Comparison of ENCODE assay signal across 32 cellular contexts in genomic region chr6:53932502-53932901, GRCh38.
"Had no signal": no experiment of that assay in that cellular context is flagged by ENCODE, and none has a peak within 500 bp of the region (broad histone marks: within the 10 kb centered on the region; RNA-seq: fewer than 3 reads in every experiment).

No MANE protein-coding gene starts in this region.

- H3K4me3 ChIP-seq: K562, MG63, PC-9, SJCRH30, SK-N-MC had no signal

- H3K27ac ChIP-seq: PC-9, RWPE1, SJCRH30, SK-N-MC had no signal

- H3K4me2 ChIP-seq: PC-9 had no signal

- H3K9me3 ChIP-seq: MG63, SJCRH30 had no signal

- ATAC-seq: K562, Panc1, Right ventricle myocardium inferior, SK-N-SH treated with all-trans-retinoic acid at 6 μM for 48 hours had no signal

- H3K27me3 ChIP-seq: MG63, SJCRH30 had no signal

- DNase-seq: Kasumi-1, KG1, MG63, NCI-H1048, NCI-H1092 treated with DMSO at 0.1 percent for 48 hours, NCI-H1105 treated with DMSO at 0.1 percent for 48 hours, NCI-H1417 treated with DMSO at 0.1 percent for 48 hours, NCI-H1436 treated with DMSO at 0.1 percent for 48 hours, NCI-H1694 treated with DMSO at 0.1 percent for 48 hours, NCI-H187 treated with DMSO at 0.1 percent for 48 hours, NCI-H2029, NCI-H2081, NCI-H2171 treated with DMSO at 0.1 percent for 48 hours, NCI-H2227 treated with DMSO at 0.1 percent for 48 hours, NCI-H345, NCI-H446, NCI-H510A treated with DMSO at 0.1 percent for 48 hours, NCI-H526, NCI-H69, NCI-H748 treated with DMSO at 0.1 percent for 48 hours, NCI-H82, PC-9, SHP77, SIG-M5, SJCRH30 had no signal

- H3K36me3 ChIP-seq: MG63, SJCRH30 had no signal

- H2AFZ ChIP-seq: PC-9 had no signal

- FAIRE-seq: K562, RCC 7860 had no signal
